18 cellular contexts compared by ENCODE assay signal in the genomic region with DNA sequence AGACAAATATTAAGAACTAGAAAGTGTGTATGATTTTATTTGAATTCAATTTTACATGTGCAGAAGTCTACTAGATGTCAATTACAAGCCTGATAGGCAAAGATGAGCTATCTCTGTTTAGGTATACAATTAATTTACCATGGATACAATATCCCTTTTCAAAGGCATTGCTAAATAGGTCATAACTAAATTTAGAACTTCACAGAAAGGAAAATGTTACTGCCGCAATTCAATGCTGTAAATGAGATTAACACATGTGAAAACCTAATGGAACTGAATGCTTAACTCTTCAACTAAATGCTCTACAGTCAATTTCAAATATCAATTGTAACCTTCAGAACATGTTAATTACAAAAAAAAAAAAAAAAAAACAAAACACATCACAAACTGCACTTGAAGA. TPM values are rescaled to one million over a fixed set of nuclear protein-coding genes. Genes with fewer than 3 reads are reported as not detected.
DNase-seq lines count a peak whose midpoint lies in the region; ATAC-seq, FAIRE-seq and TF ChIP-seq lines count a peak whose summit lies in the region.
"Had no signal": no experiment of that assay in that cellular context is flagged by ENCODE, and none has a peak within 500 bp of the region (broad histone marks: within the 10 kb centered on the region; RNA-seq: fewer than 3 reads in every experiment).

No MANE protein-coding gene starts in this region.

- FAIRE-seq in G401.6 (lab: Jason Lieb, UNC) (peak; percentile 64), H1 (lab: Jason Lieb, UNC) (peak; percentile 19), pancreas (lab: Jason Lieb, UNC) (peak; percentile 90)

- no peak overlapping the region for H2AK5ac ChIP-seq in H1 (ENCODE audit: low read depth, low read length)

- H3K4me3 ChIP-seq in breast epithelium (no peak overlapping the region), H1 (ENCODE audit: extremely low read depth in 1 of 4, insufficient read depth in 2 of 4, low read depth in 3 of 4, low read length in 4 of 4) (no peak overlapping the region), pancreas (no peak overlapping the region), testis (no peak overlapping the region)
- H3K4me3 ChIP-seq: A549; BLaER1 treated with 17β-estradiol and CSF1 and Interleukin-3, amounts not matched to agents 10 nM and 100 nM had no signal

- no peaks in the 10 kb centered on the region for H3K4me1 ChIP-seq in breast epithelium
- no peaks in the 10 kb centered on the region for H3K4me1 ChIP-seq in H1 (replicated peaks in 1 of 4; ENCODE audit: control insufficient read depth in 3 of 4, insufficient read depth in 4 of 4, low read length in 3 of 4)
- peaks cover 0 to 4% (median 0%) of the 10 kb centered on the region in 3 donors for H3K4me1 ChIP-seq in pancreas
- H3K4me1 ChIP-seq in testis, result no peaks in the 10 kb centered on the region

- H3K56ac ChIP-seq in H1 (replicated peaks; ENCODE audit: insufficient read length, low read depth, low read length), result no peak overlapping the region

- H2BK120ac ChIP-seq in H1 (replicated peaks; ENCODE audit: low read depth, low read length), result no peak overlapping the region

- no peak overlapping the region for H3K4me3 Mint-ChIP-seq in MCF 10A (ENCODE audit: unreplicated experiment)
- H3K4me3 Mint-ChIP-seq: B cell; CD8-positive, alpha-beta T cell; H9 had no signal

- H3K9ac ChIP-seq in H1 (replicated peaks in 1 of 4; ENCODE audit: extremely low read depth in 1 of 4, low read depth in 3 of 4, low read length in 3 of 4), result no peak overlapping the region
- H3K9ac ChIP-seq: BLaER1 treated with 17β-estradiol and CSF1 and Interleukin-3, amounts not matched to agents 10 nM and 100 nM had no signal

- no peak for TF ChIP-seq RAD21 in H1 (IDR thresholded peaks at IDR 0.05 in 1 of 2, conservative IDR thresholded peaks at IDR 0.05 in 1 of 2; ENCODE audit: low read depth in 2 of 2, low read length in 2 of 2)

- CTCF ChIA-PET in MCF 10A (lab: Yijun Ruan, JAX) (no interaction called here), H1 (lab: Charles Lee; ENCODE audit: partially characterized antibody) (no interaction called here)

- H3K36me3 ChIP-seq in breast epithelium (no peaks in the 10 kb centered on the region), H1 (ENCODE audit: control insufficient read depth in 2 of 4, insufficient read depth in 4 of 4, low read length in 3 of 4) (peaks cover 0 to 5% (median 0%) of the 10 kb centered on the region in 4 experiments; a peak in 1 of 8 replicates), pancreas (no peaks in the 10 kb centered on the region), testis (ENCODE audit: low read depth, missing control alignments) (no peaks in the 10 kb centered on the region)

- H2AFZ ChIP-seq in H1 (ENCODE audit: low read length), result no peak overlapping the region

- H3K27me3 ChIP-seq in breast epithelium, result peaks cover 0 to 10% of the 10 kb centered on the region in 2 donors
- no peaks in the 10 kb centered on the region for H3K27me3 ChIP-seq in H1 (replicated peaks in 1 of 4; ENCODE audit: control insufficient read depth in 3 of 4, extremely low read depth in 1 of 4, insufficient read depth in 3 of 4, low read length in 3 of 4)
- peaks cover 0 to 2% (median 0%) of the 10 kb centered on the region in 4 donors for H3K27me3 ChIP-seq in pancreas
- H3K27me3 ChIP-seq in testis, result no peaks in the 10 kb centered on the region

- no peak overlapping the region for H3K23ac ChIP-seq in H1 (ENCODE audit: insufficient read length)

- no peak overlapping the region for H3K4me2 ChIP-seq in H1 (ENCODE audit: insufficient read depth in 1 of 2, low read depth in 2 of 2, low read length in 2 of 2)
- H3K4me2 ChIP-seq: A549; BLaER1 treated with 17β-estradiol and CSF1 and Interleukin-3, amounts not matched to agents 10 nM and 100 nM had no signal

- no peak overlapping the region for H3K18ac ChIP-seq in H1 (ENCODE audit: extremely low read depth, low read length)

- no peak for DNase-seq in MCF 10A (ENCODE audit: unreplicated experiment)
- no peak for DNase-seq in breast epithelium (ENCODE audit: low spot score in 2 of 2)
- no peak for DNase-seq in H1 (ENCODE audit: low read depth in 1 of 2, low spot score in 2 of 2)
- no peak for DNase-seq in pancreas
- DNase-seq in DMS53 treated with DMSO at 0.1 percent for 48 hours (lab: John Stamatoyannopoulos, UW; ENCODE audit: unreplicated experiment), result no peak
- DNase-seq in activated CD4-positive, alpha-beta T cell treated with anti-CD3 and anti-CD28 coated beads for 48 hours, result no peak
- DNase-seq in testis, result no peak
- DNase-seq: CD8-positive, alpha-beta T cell; DMS 273 treated with DMSO at 0.1 percent for 48 hours; DMS53; GDM1; GOT3; H9 had no signal

- intact Hi-C loops in MCF 10A (cut with micrococcal nuclease) (no loop called here), breast epithelium (cut with DNase I; ENCODE audit: low total_unique reads) (loop anchor here (10.0 kb wide), 1 partner anchor 1490 kb away; no protein-coding TSS in a partner anchor), pancreas (cut with DNase I) (no loop called here), testis (cut with DNase I; ENCODE audit: low total_unique reads) (no loop called here)

- H2BK12ac ChIP-seq in H1 (ENCODE audit: low read depth, low read length), result no peak overlapping the region

- H3K4me1 Mint-ChIP-seq in MCF 10A (ENCODE audit: insufficient read depth, unreplicated experiment), result peaks cover 8% of the 10 kb centered on the region

- no peaks in the 10 kb centered on the region for H3K79me2 ChIP-seq in H1 (ENCODE audit: control insufficient read depth in 1 of 2, insufficient read depth in 2 of 2, low read length in 2 of 2)

- no peak overlapping the region for H4K91ac ChIP-seq in H1 (replicated peaks; ENCODE audit: insufficient read length, low read length)

- no peak for ATAC-seq in pancreas
- ATAC-seq: A549; CD8-positive, alpha-beta T cell had no signal

- H3K36me3 Mint-ChIP-seq in MCF 10A (ENCODE audit: insufficient read depth, unreplicated experiment), result peaks cover 18% of the 10 kb centered on the region

- TF ChIP-seq CTCF in MCF 10A (IDR thresholded peaks at IDR 0.05; ENCODE audit: unreplicated experiment) (no peak), breast epithelium (IDR thresholded peaks at IDR 0.05) (no peak), H1 (IDR thresholded peaks at IDR 0.05; ENCODE audit: control extremely low read depth in 1 of 3, insufficient read depth in 1 of 3, low read depth in 1 of 3, low read length in 3 of 3) (no peak), pancreas (IDR thresholded peaks at IDR 0.05) (no peak), testis (IDR thresholded peaks at IDR 0.05) (no peak)

- H3K27ac ChIP-seq in breast epithelium (no peak overlapping the region), H1 (ENCODE audit: low read depth, low read length) (no peak overlapping the region), pancreas (no peak overlapping the region), testis (no peak overlapping the region)
- H3K27ac ChIP-seq: 22Rv1; A549; BLaER1 treated with 17β-estradiol and CSF1 and Interleukin-3, amounts not matched to agents 10 nM and 100 nM had no signal

- no peaks in the 10 kb centered on the region for H3K9me3 Mint-ChIP-seq in MCF 10A (ENCODE audit: unreplicated experiment)
- H3K9me3 Mint-ChIP-seq: CD8-positive, alpha-beta T cell; H9 had no signal

- peaks cover 55% of the 10 kb centered on the region for H3K27me3 Mint-ChIP-seq in MCF 10A (ENCODE audit: insufficient read depth, unreplicated experiment)
- H3K27me3 Mint-ChIP-seq: B cell had no signal

- 77% methylated on average over 1 of the region's 1 CpG; no CpG with 5 or more reads in 1 of the 2 experiments for WGBS in H1 (ENCODE audit: extremely low coverage in 1 of 2, insufficient coverage in 1 of 2, insufficient read length in 1 of 2, insufficient replicate concordance in 2 of 2, low coverage in 1 of 2, low lambda C conversion rate in 2 of 2, missing lambda C conversion rate in 1 of 2), 2 experiments
- 80% methylated on average over 1 of the region's 1 CpG for WGBS in pancreas, 2 donors
- WGBS in testis, 2 donors, result 60 to 65% methylated on average over 1 of the region's 1 CpG

- TF ChIP-seq POLR2A in breast epithelium (IDR thresholded peaks at IDR 0.05), result no peak
- TF ChIP-seq POLR2A in H1 (IDR thresholded peaks at IDR 0.05; ENCODE audit: control extremely low read depth in 1 of 2, low read depth in 2 of 2, low read length in 2 of 2), result no peak
- no peak for TF ChIP-seq POLR2A in testis (IDR thresholded peaks at IDR 0.05)

- no peak overlapping the region for H2BK5ac ChIP-seq in H1 (ENCODE audit: low read depth, low read length)

- no peaks in the 10 kb centered on the region for H3K79me1 ChIP-seq in H1 (ENCODE audit: low read depth, low read length)

- POLR2A ChIA-PET in MCF 10A (lab: Yijun Ruan, JAX), result no interaction called here
- POLR2A ChIA-PET in H1 (lab: Charles Lee; ENCODE audit: partially characterized antibody), result no interaction called here

- H4K8ac ChIP-seq in H1 (ENCODE audit: extremely low read depth, insufficient read depth, low read length), result no peak overlapping the region

- no peaks in the 10 kb centered on the region for H4K20me1 ChIP-seq in H1 (replicated peaks in 1 of 2; ENCODE audit: control insufficient read depth in 1 of 2, insufficient read depth in 2 of 2, low read length in 2 of 2)

- H3K9me3 ChIP-seq in breast epithelium, result no peaks in the 10 kb centered on the region
- no peaks in the 10 kb centered on the region for H3K9me3 ChIP-seq in H1 (ENCODE audit: insufficient read depth in 2 of 2, low read depth in 1 of 2, low read length in 1 of 2)
- H3K9me3 ChIP-seq in pancreas, result no peaks in the 10 kb centered on the region
- H3K9me3 ChIP-seq in testis, result no peaks in the 10 kb centered on the region
- H3K9me3 ChIP-seq: A549; BLaER1 treated with 17β-estradiol and CSF1 and Interleukin-3, amounts not matched to agents 10 nM and 100 nM had no signal

- no peaks in the 10 kb centered on the region for H3K23me2 ChIP-seq in H1 (ENCODE audit: low read depth, low read length)

- H3K14ac ChIP-seq in H1 (ENCODE audit: insufficient read length), result no peak overlapping the region

- H3K27ac Mint-ChIP-seq in MCF 10A (ENCODE audit: low read depth, unreplicated experiment), result no peak overlapping the region
- H3K27ac Mint-ChIP-seq: B cell; CD8-positive, alpha-beta T cell; H9 had no signal

- H2BK15ac ChIP-seq in H1 (ENCODE audit: low read length), result no peak overlapping the region

- no peak overlapping the region for H4K5ac ChIP-seq in H1 (ENCODE audit: insufficient read length, low read depth, low read length)

- no peak for TF ChIP-seq EP300 in H1 (IDR thresholded peaks at IDR 0.05; ENCODE audit: borderline replicate concordance in 1 of 2, low read depth in 2 of 2, low read length in 2 of 2)

- TSS peak; percentile 17 for BruUV-seq in MCF 10A (replicated peaks; lab: Mats Ljungman, UMichigan)

- no peak overlapping the region for H3K4ac ChIP-seq in H1 (replicated peaks; ENCODE audit: insufficient read length, low read depth, low read length)

- no peak overlapping the region for H2BK20ac ChIP-seq in H1 (ENCODE audit: low read length)

RNA-seq across cellular contexts. Expression of a gene that starts 14.6 kb away (rescaled TPM):
- 36.3 and 37.0 TPM in 2 replicates for total RNA-seq in MCF 10A (2022)
- total RNA-seq in breast epithelium, result 10 to 100 TPM; 14.1 to 22.1 (median 18.0) TPM
- total RNA-seq in H1 (2021; fragmentation: NEBNext Ultra II Directional; extraction: Animal tissue kit (Norgen Biotek cat#: 25700)), result 20.5 TPM in 2 replicates
- 4.7 and 6.5 TPM in 2 replicates for polyA plus RNA-seq in H1 (2011; rRNA removed)
- polyA plus RNA-seq in H1 (2011; cell fraction: cytosol; rRNA removed), result 7.0 TPM
- polyA plus RNA-seq in H1 (2011; cell fraction: nucleus; rRNA removed), result 5.5 TPM
- polyA plus RNA-seq in H1 (2012, experiment 1 of 2), result 11.9 to 18.5 TPM (median 15.4 TPM) in 4 replicates
- 5.1 TPM for polyA plus RNA-seq in H1 (2012, experiment 2 of 2)
- 10.3 TPM for polyA plus RNA-seq in H1 (2013, experiment 1 of 2)
- 9.7 TPM for polyA plus RNA-seq in H1 (2013, experiment 2 of 2)
- polyA minus RNA-seq in H1 (2011; rRNA and poly(A)+ RNA removed), result 14.4 and 15.7 TPM in 2 replicates
- polyA minus RNA-seq in H1 (2011; cell fraction: cytosol; rRNA and poly(A)+ RNA removed), result 10.0 TPM
- polyA minus RNA-seq in H1 (2011; cell fraction: nucleus; rRNA and poly(A)+ RNA removed), result 7.7 TPM
- 10 to 100 TPM in 2 of 6 donors, 1 to 10 TPM in 4; 6.2 to 15.1 (median 8.3) TPM for total RNA-seq in pancreas
- polyA plus RNA-seq in pancreas, result 10 to 100 TPM in 1 of 2 donors, 1 to 10 TPM in 1; 7.7 to 10.6 TPM
- total RNA-seq in testis, result 10 to 100 TPM; 18.7 to 19.4 TPM
- 16.9 TPM for polyA plus RNA-seq in testis (ENCODE audit: insufficient read depth, low read depth, low replicate concordance)
